Comparison of ENCODE assay signal across 18 cellular contexts in genomic region chr14:94103554-94104165, GRCh38.
"Had no signal": no experiment of that assay in that cellular context is flagged by ENCODE, and none has a peak within 500 bp of the region (broad histone marks: within the 10 kb centered on the region; RNA-seq: fewer than 3 reads in every experiment).

No MANE protein-coding gene starts in this region.

- H3K9me3 ChIP-seq: lower lobe of right lung, right lobe of liver, upper lobe of right lung had no signal

- H3K27me3 ChIP-seq: cardiac muscle cell, right lobe of liver, upper lobe of right lung had no signal

- FAIRE-seq: small intestine had no signal

- H3K27ac ChIP-seq: cardiac muscle cell, lower lobe of right lung, right lobe of liver, upper lobe of right lung had no signal

- H3K36me3 ChIP-seq: cardiac muscle cell, lower lobe of right lung, right lobe of liver, upper lobe of right lung had no signal

- DNase-seq: activated T-cell treated with anti-CD3 and anti-CD28 coated beads, Interleukin-2, amount 50 U/mL, for 1 hour; aorta; effector memory CD4-positive, alpha-beta T cell; foreskin melanocyte; immature natural killer cell; lower lobe of right lung; mesendoderm; right lobe of liver; stimulated activated CD4-positive, alpha-beta T cell treated with anti-CD3 and anti-CD28 coated beads, Interleukin-4, amount 100 ng/mL, for 1 hour; stimulated activated naive CD4-positive, alpha-beta T cell; T1000; upper lobe of right lung had no signal

- H3K4me3 ChIP-seq: cardiac muscle cell, lower lobe of right lung, right lobe of liver, upper lobe of right lung had no signal

- ATAC-seq: activated naive CD4-positive, alpha-beta T cell treated with anti-CD3 and anti-CD28 coated beads, Interleukin-2, amount 50 U/mL, for 72 hours; esophagus mucosa; left lobe of liver; lower lobe of right lung; right lobe of liver; upper lobe of right lung; WTC11 had no signal

- H3K4me1 ChIP-seq: lower lobe of right lung, right lobe of liver, upper lobe of right lung had no signal
